In the genomic region with DNA sequence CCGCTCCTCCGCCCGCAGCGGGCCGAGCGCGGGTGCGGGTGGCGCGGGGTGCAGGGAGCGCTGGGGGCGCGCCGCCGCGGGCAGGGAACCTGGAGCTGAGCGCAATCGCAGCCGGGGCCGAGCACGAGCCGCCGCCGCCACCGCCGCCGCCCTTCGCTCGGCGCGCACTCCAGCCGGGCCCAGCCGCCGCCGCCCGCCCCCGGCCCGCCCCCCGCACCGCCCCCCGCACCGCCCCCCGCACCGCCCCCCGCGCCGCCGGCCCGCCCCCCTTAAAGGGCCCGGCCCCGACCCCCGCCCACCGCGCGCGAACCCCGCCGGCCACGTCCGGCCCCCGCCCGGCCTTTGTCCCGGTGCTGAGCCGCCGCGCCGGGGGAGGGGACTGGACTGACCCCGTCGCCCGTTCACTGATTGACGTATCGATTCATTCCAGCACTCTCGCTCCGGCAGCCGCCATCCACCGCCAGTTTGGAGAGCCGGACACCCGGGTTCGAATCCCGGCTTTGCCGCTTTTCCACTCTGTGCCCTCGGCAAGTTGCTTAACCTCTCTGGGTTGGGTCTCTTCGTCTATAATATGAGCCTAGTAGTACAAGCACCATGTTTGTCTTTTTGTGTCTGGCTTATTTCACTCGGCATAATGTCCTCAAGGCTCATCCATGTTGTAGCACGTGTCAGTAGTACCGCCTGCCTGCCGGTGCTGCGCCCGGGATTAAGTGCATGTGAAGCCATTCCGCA, we compare ENCODE assay signal across 8 cellular contexts. TPM values are rescaled to one million over a fixed set of nuclear protein-coding genes. Genes with fewer than 3 reads are reported as not detected.
DNase-seq lines count a peak whose midpoint lies in the region; ATAC-seq and TF ChIP-seq lines count a peak whose summit lies in the region.

Gene SH3PXD2B (minus strand): TSS at position 171 of the 732 bp plus-strand sequence. CDS start 173 bp downstream, outside the sequence.

- peak within 1 kb of the TSS; percentile 80 to 94 (median 86) for H3K4me3 Mint-ChIP-seq in naive thymus-derived CD8-positive, alpha-beta T cell

- H3K27ac Mint-ChIP-seq in naive thymus-derived CD8-positive, alpha-beta T cell: peak within 1 kb of the TSS in 9 of 10 donors; percentile 5 to 80 (median 49)

- H3K27ac ChIP-seq in tibial artery: peak within 1 kb of the TSS; percentile 86 to 90

- peak; percentile 51 for ATAC-seq in GM19438 (IDR thresholded peaks at IDR 0.05; ENCODE audit: low read depth, unreplicated experiment)
- ATAC-seq in naive thymus-derived CD8-positive, alpha-beta T cell: peak; percentile 79 to 92
- no peak for ATAC-seq in HG03457 (IDR thresholded peaks at IDR 0.05; ENCODE audit: unreplicated experiment)

- H3K9me3 ChIP-seq in tibial artery: no peaks in the 10 kb centered on the region

- H3K9me3 Mint-ChIP-seq in naive thymus-derived CD8-positive, alpha-beta T cell: no peaks in the 10 kb centered on the region

- no peaks in the 10 kb centered on the region for H3K36me3 ChIP-seq in tibial artery

- H3K4me1 ChIP-seq in tibial artery: peaks cover 0 to 47% (median 37%) of the 10 kb centered on the region in 4 donors

- H3K27me3 Mint-ChIP-seq in naive thymus-derived CD8-positive, alpha-beta T cell: peaks cover 5 to 31% (median 15%) of the 10 kb centered on the region in 5 donors

- DNase-seq in AG08396 (ENCODE audit: low spot score) (peak; percentile 82), NCI-H69 (lab: John Stamatoyannopoulos, UW) (peak; percentile 80), fibroblast of the conjunctiva (ENCODE audit: low read depth) (peak; percentile 42), tibial artery (peak; percentile 71 to 83)
- peak; percentile 69 for DNase-seq in activated effector memory CD4-positive, alpha-beta T cell treated with anti-CD3 and anti-CD28 coated beads, Interleukin-2, amount 50 U/mL, for 16 hours
- peak in 9 of 10 donors; percentile 17 to 59 (median 41) for DNase-seq in naive thymus-derived CD8-positive, alpha-beta T cell

- POLR2A ChIA-PET in naive thymus-derived CD8-positive, alpha-beta T cell (lab: Charles Lee): no interaction called here

- TF ChIP-seq CTCF in tibial artery (IDR thresholded peaks at IDR 0.05): no peak

- peak within 1 kb of the TSS; percentile 96 to 97 for H3K4me3 ChIP-seq in tibial artery

- H3K27me3 ChIP-seq in tibial artery: no peaks in the 10 kb centered on the region

- H3K4me1 Mint-ChIP-seq in naive thymus-derived CD8-positive, alpha-beta T cell: peaks cover 12 to 27% (median 15%) of the 10 kb centered on the region in 4 donors

- no peaks in the 10 kb centered on the region for H3K36me3 Mint-ChIP-seq in naive thymus-derived CD8-positive, alpha-beta T cell

- intact Hi-C loops in tibial artery (cut with DNase I; ENCODE audit: low total_unique reads): no loop called here

RNA-seq across cellular contexts. Expression of gene SH3PXD2B, which starts in this region (rescaled TPM):
- total RNA-seq in naive thymus-derived CD8-positive, alpha-beta T cell: under 1 TPM; 0.47 to 0.55 TPM
- under 1 TPM in 2 of 3 donors, not detected in 1; 0.09 to 0.10 TPM for polyA plus RNA-seq in naive thymus-derived CD8-positive, alpha-beta T cell

Comparison
In these comparisons a context has a peak if more than half of its experiments do, and no peak if none do; other contexts are left out.
1. Peak in DNase-seq and ATAC-seq in naive thymus-derived CD8-positive, alpha-beta T cell; RNA of the gene not detected or under 1 TPM.